In the genomic region with DNA sequence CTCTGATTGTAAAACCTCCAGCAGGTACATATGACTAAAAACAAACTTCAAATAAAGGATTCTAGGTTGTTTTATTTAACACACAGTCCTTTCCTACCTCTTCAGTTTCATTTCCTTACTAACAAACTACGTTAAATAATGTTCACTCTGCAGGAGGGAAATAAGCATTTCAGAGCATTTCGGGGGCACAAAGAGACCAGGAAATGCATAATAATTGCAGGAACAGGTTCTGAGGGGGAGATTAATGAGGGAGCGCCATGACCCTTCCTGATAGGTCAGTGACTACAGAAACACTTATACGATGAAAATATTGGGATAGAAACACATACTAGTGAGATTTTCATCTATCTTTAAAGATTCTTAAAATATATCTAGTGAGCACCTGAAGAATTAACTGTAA, we compare ENCODE assay signal across 26 cellular contexts.
A peak's percentile ranks its signal among the peaks of the same experiment; 100 is the strongest.
DNase-seq lines count a peak whose midpoint lies in the region; ATAC-seq and TF ChIP-seq lines count a peak whose summit lies in the region.
"Had no signal": no experiment of that assay in that cellular context is flagged by ENCODE, and none has a peak within 500 bp of the region (broad histone marks: within the 10 kb centered on the region; RNA-seq: fewer than 3 reads in every experiment).

No MANE protein-coding gene starts in this region.

- H3K27me3 Mint-ChIP-seq in WTC11 (ENCODE audit: low read depth): peaks cover 16% of the 10 kb centered on the region
- H3K27me3 Mint-ChIP-seq in activated naive CD4-positive, alpha-beta T cell treated with anti-CD3 and anti-CD28 coated beads, Interleukin-2, amount 10 ng/mL, durations not matched to agents 7 days and 5 days: no peaks in the 10 kb centered on the region
- no peaks in the 10 kb centered on the region for H3K27me3 Mint-ChIP-seq in T-cell
- H3K27me3 Mint-ChIP-seq: B cell, IgD-negative memory B cell had no signal

- H3K4me1 Mint-ChIP-seq in WTC11: peaks cover 31% of the 10 kb centered on the region
- H3K4me1 Mint-ChIP-seq in activated naive CD4-positive, alpha-beta T cell treated with anti-CD3 and anti-CD28 coated beads, Interleukin-2, amount 10 ng/mL, durations not matched to agents 7 days and 5 days: no peaks in the 10 kb centered on the region
- H3K4me1 Mint-ChIP-seq in T-cell: no peaks in the 10 kb centered on the region
- H3K4me1 Mint-ChIP-seq: B cell, IgD-negative memory B cell had no signal

- H3K4me3 Mint-ChIP-seq in WTC11: peak overlapping the region; percentile 28
- no peak overlapping the region for H3K4me3 Mint-ChIP-seq in activated naive CD4-positive, alpha-beta T cell treated with anti-CD3 and anti-CD28 coated beads, Interleukin-2, amount 10 ng/mL, durations not matched to agents 7 days and 5 days
- no peak overlapping the region for H3K4me3 Mint-ChIP-seq in T-cell
- H3K4me3 Mint-ChIP-seq: B cell; CD8-positive, alpha-beta T cell; IgD-negative memory B cell had no signal

- H3K27ac Mint-ChIP-seq in WTC11: no peak overlapping the region
- no peak overlapping the region for H3K27ac Mint-ChIP-seq in activated naive CD4-positive, alpha-beta T cell treated with anti-CD3 and anti-CD28 coated beads, Interleukin-2, amount 10 ng/mL, durations not matched to agents 7 days and 5 days
- H3K27ac Mint-ChIP-seq in T-cell: no peak overlapping the region
- H3K27ac Mint-ChIP-seq: B cell; CD8-positive, alpha-beta T cell; IgD-negative memory B cell had no signal

- H3K27me3 ChIP-seq in HUES48 (ENCODE audit: control insufficient read depth, insufficient read depth, low read length) (no peaks in the 10 kb centered on the region), iPS-18a (ENCODE audit: control insufficient read depth, insufficient read depth, low read length) (no peaks in the 10 kb centered on the region)
- H3K27me3 ChIP-seq: SJCRH30 had no signal

- no peak overlapping the region for H3K9ac ChIP-seq in HUES48 (ENCODE audit: low read depth, low read length)
- H3K9ac ChIP-seq in iPS-18a (ENCODE audit: low read length): no peak overlapping the region
- H3K9ac ChIP-seq: KMS-11 had no signal

- POLR2A ChIA-PET in WTC11 (lab: Charles Lee): no interaction called here
- POLR2A ChIA-PET in T-cell (lab: Charles Lee): no interaction called here

- H3K27ac ChIP-seq in HUES48 (ENCODE audit: low read depth, low read length) (peak overlapping the region; percentile 14), iPS-18a (ENCODE audit: low read length) (no peak overlapping the region)
- H3K27ac ChIP-seq: C4-2B, KMS-11, SJCRH30 had no signal

- no peak for TF ChIP-seq CTCF in WTC11 (IDR thresholded peaks at IDR 0.05)

- no peaks in the 10 kb centered on the region for H3K9me3 Mint-ChIP-seq in WTC11
- no peaks in the 10 kb centered on the region for H3K9me3 Mint-ChIP-seq in activated naive CD4-positive, alpha-beta T cell treated with anti-CD3 and anti-CD28 coated beads, Interleukin-2, amount 10 ng/mL, durations not matched to agents 7 days and 5 days
- H3K9me3 Mint-ChIP-seq in T-cell: peaks cover 9 to 27% (median 16%) of the 10 kb centered on the region in 3 donors

- DNase-seq in WTC11 (ENCODE audit: low spot score) (no peak), HuH-7.5 (ENCODE audit: low spot score) (no peak), DMS153 (lab: John Stamatoyannopoulos, UW) (no peak), T-cell (no peak)
- no peak for DNase-seq in activated naive CD4-positive, alpha-beta T cell treated with anti-CD3 and anti-CD28 coated beads, Interleukin-2, amount 10 ng/mL, durations not matched to agents 7 days and 5 days
- DNase-seq: Caco-2; CD8-positive, alpha-beta T cell; DMS79; EL; GF-D8; H7; MM.1S; NCI-H1048; NCI-H1417 treated with DMSO at 0.1 percent for 48 hours; NCI-H187; NCI-H524; OCI-M1; SJCRH30; T-helper 2 cell had no signal

- H3K9me3 ChIP-seq in HUES48 (ENCODE audit: control insufficient read depth, insufficient read depth, low read length) (no peaks in the 10 kb centered on the region), iPS-18a (ENCODE audit: control insufficient read depth, low read depth, low read length) (no peaks in the 10 kb centered on the region)
- H3K9me3 ChIP-seq: Caco-2, SJCRH30 had no signal

- H3K4me3 ChIP-seq in HUES48 (ENCODE audit: low read depth, low read length) (peak overlapping the region; percentile 33), iPS-18a (ENCODE audit: low read length) (peak overlapping the region; percentile 5)
- H3K4me3 ChIP-seq: SJCRH30 had no signal

- CTCF ChIA-PET in WTC11 (lab: Charles Lee): no interaction called here
- CTCF ChIA-PET in activated naive CD4-positive, alpha-beta T cell treated with anti-CD3 and anti-CD28 coated beads, Interleukin-2, amount 10 ng/mL, durations not matched to agents 7 days and 5 days (lab: Charles Lee): no interaction called here
- CTCF ChIA-PET in T-cell (lab: Charles Lee): no interaction called here

- no peaks in the 10 kb centered on the region for H3K36me3 ChIP-seq in HUES48 (ENCODE audit: control insufficient read depth, insufficient read depth, low read length)
- no peaks in the 10 kb centered on the region for H3K36me3 ChIP-seq in iPS-18a (ENCODE audit: control insufficient read depth, low read depth, low read length)
- H3K36me3 ChIP-seq: SJCRH30 had no signal

- ATAC-seq in WTC11 (peak; percentile 76), T-cell (replicated peaks in 1 of 4) (no peak)
- ATAC-seq: CD8-positive, alpha-beta T cell; SK-N-SH treated with all-trans-retinoic acid at 6 μM for 48 hours had no signal

- H3K4me1 ChIP-seq in HUES48 (ENCODE audit: control insufficient read depth, insufficient read depth, low read length): peaks cover 16% of the 10 kb centered on the region
- peaks cover 12% of the 10 kb centered on the region for H3K4me1 ChIP-seq in iPS-18a (ENCODE audit: control insufficient read depth, low read depth, low read length)
- H3K4me1 ChIP-seq: Caco-2, SJCRH30 had no signal

- H3K36me3 Mint-ChIP-seq in WTC11 (no peaks in the 10 kb centered on the region), T-cell (no peaks in the 10 kb centered on the region)
- no peaks in the 10 kb centered on the region for H3K36me3 Mint-ChIP-seq in activated naive CD4-positive, alpha-beta T cell treated with anti-CD3 and anti-CD28 coated beads, Interleukin-2, amount 10 ng/mL, durations not matched to agents 7 days and 5 days
- H3K36me3 Mint-ChIP-seq: CD8-positive, alpha-beta T cell had no signal

TF ChIP-seq in WTC11, 78 proteins besides CTCF, POLR2A, EP300 and RAD21:
- TF ChIP-seq PRDM15 (CRISPR knock-in tag; IDR thresholded peaks at IDR 0.05) (no peak), MXD4 (CRISPR knock-in tag; IDR thresholded peaks at IDR 0.05; ENCODE audit: borderline replicate concordance) (no peak), ZBTB21 (CRISPR knock-in tag; IDR thresholded peaks at IDR 0.05; ENCODE audit: borderline replicate concordance) (no peak), ZNF416 (CRISPR knock-in tag; IDR thresholded peaks at IDR 0.05) (no peak), EMX1 (CRISPR knock-in tag; IDR thresholded peaks at IDR 0.05) (no peak), CBFB (CRISPR knock-in tag; IDR thresholded peaks at IDR 0.05; ENCODE audit: low read depth) (no peak), RORB (CRISPR knock-in tag; IDR thresholded peaks at IDR 0.05) (no peak)
- TF ChIP-seq, protein P1, sequence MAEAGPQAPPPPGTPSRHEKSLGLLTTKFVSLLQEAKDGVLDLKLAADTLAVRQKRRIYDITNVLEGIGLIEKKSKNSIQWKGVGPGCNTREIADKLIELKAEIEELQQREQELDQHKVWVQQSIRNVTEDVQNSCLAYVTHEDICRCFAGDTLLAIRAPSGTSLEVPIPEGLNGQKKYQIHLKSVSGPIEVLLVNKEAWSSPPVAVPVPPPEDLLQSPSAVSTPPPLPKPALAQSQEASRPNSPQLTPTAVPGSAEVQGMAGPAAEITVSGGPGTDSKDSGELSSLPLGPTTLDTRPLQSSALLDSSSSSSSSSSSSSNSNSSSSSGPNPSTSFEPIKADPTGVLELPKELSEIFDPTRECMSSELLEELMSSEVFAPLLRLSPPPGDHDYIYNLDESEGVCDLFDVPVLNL (CRISPR knock-in tag; IDR thresholded peaks at IDR 0.05; ENCODE audit: borderline replicate concordance, low read depth): no peak
- TF ChIP-seq, protein P2, sequence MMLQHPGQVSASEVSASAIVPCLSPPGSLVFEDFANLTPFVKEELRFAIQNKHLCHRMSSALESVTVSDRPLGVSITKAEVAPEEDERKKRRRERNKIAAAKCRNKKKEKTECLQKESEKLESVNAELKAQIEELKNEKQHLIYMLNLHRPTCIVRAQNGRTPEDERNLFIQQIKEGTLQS (CRISPR knock-in tag; conservative IDR thresholded peaks at IDR 0.05): no peak
TF ChIP-seq in WTC11: peak in this region for 0.
